ENCODE assay signal across 21 cellular contexts in genomic region chr16:10571354-10571753, GRCh38. TPM values are rescaled to one million over a fixed set of nuclear protein-coding genes. Genes with fewer than 3 reads are reported as not detected.
"Had no signal": no experiment of that assay in that cellular context is flagged by ENCODE, and none has a peak within 500 bp of the region (broad histone marks: within the 10 kb centered on the region; RNA-seq: fewer than 3 reads in every experiment).

No MANE protein-coding gene starts in this region.

- H3K9me3 ChIP-seq: esophagus squamous epithelium, left lung, neutrophil, pancreas, psoas muscle, right atrium auricular region, tibial artery, vagina had no signal

- H3K36me3 ChIP-seq: left lung, neutrophil, pancreas, right atrium auricular region, vagina, WERI-Rb-1 had no signal

- H3K27me3 ChIP-seq: esophagus squamous epithelium, hepatocyte, left lung, pancreas, right atrium auricular region, tibial artery, vagina had no signal

- DNase-seq: activated naive CD4-positive, alpha-beta T cell; activated naive CD8-positive, alpha-beta T cell treated with anti-CD3 and anti-CD28 coated beads for 36 hours; activated T-cell treated with anti-CD3 and anti-CD28 coated beads, Interleukin-2, amount 50 U/mL, for 24 hours; cerebellar nuclear complex; esophagus squamous epithelium; immature natural killer cell; kidney glomerular epithelial cell; left lung; pancreas; psoas muscle; stimulated activated CD4-positive, alpha-beta T cell treated with anti-CD3 and anti-CD28 coated beads, Interleukin-1b, Interleukin-23, amount 100 ng/mL, for 48 hours; stimulated activated naive CD8-positive, alpha-beta T cell treated with anti-CD3 and anti-CD28 coated beads, Interleukin-15, amount 100 ng/mL, for 72 hours; T-cell; tibial artery had no signal

- H3K27ac ChIP-seq: esophagus squamous epithelium, hepatocyte, neutrophil, pancreas, psoas muscle, right atrium auricular region, skin epidermis, vagina, WERI-Rb-1 had no signal

- H3K4me1 ChIP-seq: pancreas had no signal

- H3K4me3 ChIP-seq: coronary artery, esophagus squamous epithelium, hepatocyte, left lung, pancreas, psoas muscle, right atrium auricular region, skin epidermis, tibial artery, vagina had no signal

- ATAC-seq: left lung; pancreas; psoas muscle; stimulated activated naive CD8-positive, alpha-beta T cell treated with anti-CD3 and anti-CD28 coated beads, Interleukin-15, amount 100 ng/mL, for 72 hours; T-cell had no signal

RNA-seq across cellular contexts. Expression of gene EMP2, which starts 9.0 kb away (rescaled TPM):
- total RNA-seq: activated naive CD8-positive, alpha-beta T cell treated with anti-CD3 and anti-CD28 coated beads for 36 hours had no signal
- polyA plus RNA-seq: immature natural killer cell had no signal
